ENCODE assay signal across 8 cellular contexts in genomic region chr3:11770105-11770476, GRCh38.
DNase-seq lines count a peak whose midpoint lies in the region; ATAC-seq, FAIRE-seq and TF ChIP-seq lines count a peak whose summit lies in the region.

No MANE protein-coding gene starts in this region.

- no peaks in the 10 kb centered on the region for H3K9me3 ChIP-seq in HUES48 (ENCODE audit: control insufficient read depth, insufficient read depth, low read length)
- no peaks in the 10 kb centered on the region for H3K9me3 ChIP-seq in osteoblast (ENCODE audit: low read depth, low read length)

- DNase-seq in choroid plexus epithelial cell (ENCODE audit: low read depth) (peak; percentile 2), osteoblast (ENCODE audit: insufficient read length, low spot score, missing footprints) (no peak), urothelium cell line (ENCODE audit: low spot score) (no peak), DMS53 treated with DMSO at 0.1 percent for 48 hours (lab: John Stamatoyannopoulos, UW; ENCODE audit: unreplicated experiment) (no peak)
- no peak for DNase-seq in effector CD8-positive, alpha-beta T cell (lab: John Stamatoyannopoulos, UW)

- H3K4me3 ChIP-seq in HUES48 (ENCODE audit: low read depth, low read length), result peak overlapping the region; percentile 40; the same call in 1 of the 2 replicates
- H3K4me3 ChIP-seq in choroid plexus epithelial cell (ENCODE audit: low read depth, low read length), result no peak overlapping the region
- H3K4me3 ChIP-seq in osteoblast (ENCODE audit: insufficient read depth, low read length), result peak overlapping the region; percentile 57

- peaks cover 6% of the 10 kb centered on the region for H3K27me3 ChIP-seq in HUES48 (ENCODE audit: control insufficient read depth, insufficient read depth, low read length)
- no peaks in the 10 kb centered on the region for H3K27me3 ChIP-seq in osteoblast (ENCODE audit: insufficient read depth, low read length)

- H3K4me1 ChIP-seq in HUES48 (ENCODE audit: control insufficient read depth, insufficient read depth, low read length) (peaks cover 11% of the 10 kb centered on the region), osteoblast (ENCODE audit: insufficient read depth, low read length) (peaks cover 23% of the 10 kb centered on the region)

- FAIRE-seq in urothelium cell line (lab: Jason Lieb, UNC), result no peak

- no peak overlapping the region for H2AFZ ChIP-seq in osteoblast (ENCODE audit: low read length)

- no peaks in the 10 kb centered on the region for H3K79me2 ChIP-seq in osteoblast (ENCODE audit: insufficient read depth, low read length)

- no peak overlapping the region for H3K9ac ChIP-seq in HUES48 (ENCODE audit: low read depth, low read length)

- no peak for TF ChIP-seq CTCF in choroid plexus epithelial cell (conservative IDR thresholded peaks at IDR 0.05; ENCODE audit: low read depth, low read length)
- no peak for TF ChIP-seq CTCF in osteoblast (IDR thresholded peaks at IDR 0.05; ENCODE audit: extremely low read depth, low read depth, low read length)

- H3K27ac ChIP-seq in HUES48 (ENCODE audit: low read depth, low read length), result no peak overlapping the region
- H3K27ac ChIP-seq in osteoblast (ENCODE audit: low read depth, low read length), result no peak overlapping the region

- H3K4me2 ChIP-seq in osteoblast (ENCODE audit: insufficient read depth, low read length), result peak overlapping the region; percentile 77

- H4K20me1 ChIP-seq in osteoblast (ENCODE audit: insufficient read depth, low read length), result no peaks in the 10 kb centered on the region

- H3K36me3 ChIP-seq in HUES48 (ENCODE audit: control insufficient read depth, insufficient read depth, low read length) (no peaks in the 10 kb centered on the region), osteoblast (ENCODE audit: insufficient read depth, low read length) (no peaks in the 10 kb centered on the region)

- ATAC-seq in GM18868 (IDR thresholded peaks at IDR 0.05; ENCODE audit: unreplicated experiment) (peak; percentile 13), HG03175 (IDR thresholded peaks at IDR 0.05; ENCODE audit: unreplicated experiment) (no peak)
